In the genomic region with DNA sequence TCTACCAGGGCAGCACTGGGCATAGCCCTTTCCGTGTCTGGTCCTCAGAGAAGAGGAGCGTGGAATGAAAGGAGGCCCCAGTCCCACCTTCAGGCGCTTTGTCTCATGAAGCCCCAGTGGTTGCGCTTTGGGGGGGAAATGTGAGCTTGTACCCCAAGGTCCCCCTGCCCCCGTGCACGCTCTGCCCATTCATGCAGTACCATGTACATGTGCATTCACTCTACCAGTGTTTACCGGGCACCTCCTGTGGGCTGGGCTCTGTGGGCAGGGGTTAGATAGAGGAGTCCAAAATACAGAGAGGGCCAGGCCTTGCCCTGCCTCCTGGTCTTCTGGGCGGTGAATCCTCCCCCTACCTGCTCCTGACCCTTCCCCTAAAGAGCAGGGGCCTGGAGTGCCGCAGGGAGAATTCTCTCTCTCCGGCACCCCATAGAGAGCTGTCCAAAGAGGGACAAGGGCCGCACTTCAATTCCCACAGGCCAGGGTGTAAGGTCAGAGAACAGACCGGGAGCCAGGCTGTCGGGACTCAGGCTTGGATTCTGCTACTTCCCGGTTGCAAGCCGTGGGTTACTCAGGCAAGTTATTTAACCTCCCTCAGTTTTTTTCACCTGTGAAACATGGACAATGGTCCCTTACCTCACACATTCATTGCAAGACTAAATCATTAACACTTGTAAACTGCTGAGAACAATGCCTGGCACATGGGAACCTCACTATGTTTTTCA, we compare ENCODE assay signal across 24 cellular contexts.
"Had no signal": no experiment of that assay in that cellular context is flagged by ENCODE, and none has a peak within 500 bp of the region (broad histone marks: within the 10 kb centered on the region; RNA-seq: fewer than 3 reads in every experiment).

No MANE protein-coding gene starts in this region.

- DNase-seq: activated CD4-positive, alpha-beta T cell treated with anti-CD3 and anti-CD28 coated beads for 1 hour; activated CD4-positive, alpha-beta T cell treated with anti-CD3 and anti-CD28 coated beads, Interleukin-2, amount 50 U/mL, for 1 hour; activated CD8-positive, alpha-beta memory T cell treated with anti-CD3 and anti-CD28 coated beads, Interleukin-2, amount 50 U/mL, for 4 hours; activated naive CD4-positive, alpha-beta T cell; activated T-cell treated with anti-CD3 and anti-CD28 coated beads, Interleukin-2, amount 50 U/mL, for 24 hours; adrenal gland; central memory CD4-positive, alpha-beta T cell; effector memory CD4-positive, alpha-beta T cell; glutamatergic neuron; kidney glomerular epithelial cell; left ventricle myocardium superior; mammary epithelial cell; nephron progenitor cell; occipital lobe; stimulated activated CD4-positive, alpha-beta T cell treated with anti-CD3 and anti-CD28 coated beads, Interleukin-2, amount 100 ng/mL, for 24 hours; stimulated activated naive CD8-positive, alpha-beta T cell treated with anti-CD3 and anti-CD28 coated beads, Interleukin-15, amount 100 ng/mL, for 72 hours; T-cell; tibial artery had no signal

- H3K36me3 ChIP-seq: adrenal gland, ascending aorta, esophagus muscularis mucosa, right atrium auricular region, tibial artery had no signal

- H3K4me3 ChIP-seq: adrenal gland, ascending aorta, esophagus muscularis mucosa, hepatocyte, right atrium auricular region, skin epidermis, tibial artery had no signal

- H3K4me1 ChIP-seq: adrenal gland, ascending aorta, esophagus muscularis mucosa, tibial artery had no signal

- ATAC-seq: left ventricle myocardium superior; stimulated activated effector memory CD8-positive, alpha-beta T cell treated with anti-CD3 and anti-CD28 coated beads, Interleukin-12 subunit alpha, Interleukin-12 subunit beta, amount 100 ng/mL, for 72 hours; stimulated activated naive CD8-positive, alpha-beta T cell treated with anti-CD3 and anti-CD28 coated beads, Interleukin-15, amount 100 ng/mL, for 72 hours; T-cell had no signal

- H3K27ac ChIP-seq: adrenal gland, ascending aorta, esophagus muscularis mucosa, hepatocyte, right atrium auricular region, skin epidermis, tibial artery had no signal

- H3K27me3 ChIP-seq: adrenal gland, ascending aorta, right atrium auricular region had no signal

- H3K9me3 ChIP-seq: adrenal gland, ascending aorta, esophagus muscularis mucosa, right atrium auricular region, tibial artery had no signal
